In genomic region chr4:120130786-120131185, GRCh38 we compare ENCODE assay signal across 23 cellular contexts.
"Had no signal": no experiment of that assay in that cellular context is flagged by ENCODE, and none has a peak within 500 bp of the region (broad histone marks: within the 10 kb centered on the region; RNA-seq: fewer than 3 reads in every experiment).

No MANE protein-coding gene starts in this region.

- ATAC-seq: HepG2, Right ventricle myocardium inferior, SK-N-SH treated with all-trans-retinoic acid at 6 μM for 48 hours had no signal

- DNase-seq: IMR-90; Kasumi-1; KG1; MV-4-11; NCI-H1092 treated with DMSO at 0.1 percent for 48 hours; NCI-H1436; NCI-H187; NCI-H2029; NCI-H2081 treated with DMSO at 0.1 percent for 48 hours; NCI-H2171; NCI-H345; NCI-H446 treated with DMSO at 0.1 percent for 48 hours; NCI-H510A treated with DMSO at 0.1 percent for 48 hours; NCI-H526; NCI-H748 treated with DMSO at 0.1 percent for 48 hours; NK-92 treated with Interleukin-12 subunit alpha and Interleukin-12 subunit beta, amount 100 ng/mL, for 24 hours; OCI-M1; PC-9; Peyer's patch; SHP77 treated with DMSO at 0.1 percent for 48 hours had no signal
